ENCODE assay signal across 12 cellular contexts in genomic region chr4:142696334-142697122, GRCh38.
A peak's percentile ranks its signal among the peaks of the same experiment; 100 is the strongest.
DNase-seq lines count a peak whose midpoint lies in the region; ATAC-seq and TF ChIP-seq lines count a peak whose summit lies in the region.
"Had no signal": no experiment of that assay in that cellular context is flagged by ENCODE, and none has a peak within 500 bp of the region (broad histone marks: within the 10 kb centered on the region; RNA-seq: fewer than 3 reads in every experiment).

No MANE protein-coding gene starts in this region.

- H2AFZ ChIP-seq in mammary epithelial cell (ENCODE audit: low read depth, low read length), result no peak overlapping the region

- H3K4me2 ChIP-seq in mammary epithelial cell (ENCODE audit: insufficient read depth, low read depth, low read length), result no peak overlapping the region

- no peaks in the 10 kb centered on the region for H3K9me3 ChIP-seq in Panc1 (ENCODE audit: control insufficient read depth, insufficient read depth, low read depth, low read length)
- no peaks in the 10 kb centered on the region for H3K9me3 ChIP-seq in mammary epithelial cell (replicated peaks; ENCODE audit: insufficient read depth, low read length)

- no peaks in the 10 kb centered on the region for H4K20me1 ChIP-seq in mammary epithelial cell (ENCODE audit: insufficient read depth, low read length)

- no peak overlapping the region for H3K9ac ChIP-seq in mammary epithelial cell (ENCODE audit: insufficient read depth, low read length)

- dilution Hi-C loops in mammary epithelial cell (cut with HindIII; ENCODE audit: low sequenced_read_pairs), result no loop called here

- DNase-seq in activated T-cell treated with anti-CD3 and anti-CD28 coated beads, Interleukin-2, amount 50 U/mL, for 24 hours, result no peak
- no peak for DNase-seq in activated T-cell treated with anti-CD3 and anti-CD28 coated beads for 4 hours
- no peak for DNase-seq in Panc1 (ENCODE audit: low read depth, low spot score)
- no peak for DNase-seq in activated naive CD8-positive, alpha-beta T cell treated with anti-CD3 and anti-CD28 coated beads, Interleukin-2, amount 10 ng/mL, durations not matched to agents 7 days and 5 days
- DNase-seq in stimulated activated naive CD4-positive, alpha-beta T cell treated with Interleukin-2 at 50 U/mL for 16 hours (lab: John Stamatoyannopoulos, UW), result peak; percentile 0
- DNase-seq in mammary epithelial cell, result no peak
- DNase-seq: H7, immature natural killer cell, NCI-H2171 treated with DMSO at 0.1 percent for 48 hours, OCI-M1 had no signal

- BruUV-seq in Panc1 (replicated peaks; lab: Mats Ljungman, UMichigan) (no TSS peak), mammary epithelial cell (replicated peaks; lab: Mats Ljungman, UMichigan) (no TSS peak)

- WGBS in mammary epithelial cell (ENCODE audit: low coverage, missing lambda C conversion rate), result 77% methylated on average over 2 of the region's 3 CpGs

- H3K36me3 ChIP-seq in Panc1 (ENCODE audit: control insufficient read depth, insufficient read depth, low read length) (no peaks in the 10 kb centered on the region), mammary epithelial cell (ENCODE audit: insufficient read depth, low read length) (no peaks in the 10 kb centered on the region)

- in situ Hi-C loops in Panc1 (cut with HindIII; ENCODE audit: low pct_unique_long_range_greater_than_20kb, low sequenced_read_pairs), result no loop called here
- in situ Hi-C loops in mammary epithelial cell (cut with MboI; ENCODE audit: low sequenced_read_pairs in 2 of 2), result no loop called here

- H3K27me3 ChIP-seq in Panc1 (ENCODE audit: control insufficient read depth, insufficient read depth, low read length) (no peaks in the 10 kb centered on the region), mammary epithelial cell (ENCODE audit: insufficient read depth, low read length) (no peaks in the 10 kb centered on the region)

- no peak for TF ChIP-seq CTCF in Panc1 (IDR thresholded peaks at IDR 0.05)
- TF ChIP-seq CTCF in mammary epithelial cell (conservative IDR thresholded peaks at IDR 0.05 in 1 of 2, IDR thresholded peaks at IDR 0.05 in 1 of 2; ENCODE audit: extremely low read depth in 1 of 2, insufficient read depth in 1 of 2, low read depth in 1 of 2, low read length in 2 of 2), result no peak

- H3K27ac ChIP-seq in Panc1 (ENCODE audit: low read length) (peak overlapping the region; percentile 12; the same call in 1 of the 2 replicates), mammary epithelial cell (ENCODE audit: insufficient read depth, low read depth, low read length) (no peak overlapping the region)

- POLR2A ChIA-PET in Panc1 (lab: Charles Lee), result no interaction called here
- POLR2A ChIA-PET in activated naive CD8-positive, alpha-beta T cell treated with anti-CD3 and anti-CD28 coated beads, Interleukin-2, amount 10 ng/mL, durations not matched to agents 7 days and 5 days (lab: Charles Lee), result no interaction called here

- ATAC-seq in Panc1 (no peak), GM21576 (IDR thresholded peaks at IDR 0.05; ENCODE audit: unreplicated experiment) (no peak), GM19467 (IDR thresholded peaks at IDR 0.05; ENCODE audit: unreplicated experiment) (no peak)
- ATAC-seq in activated naive CD8-positive, alpha-beta T cell treated with anti-CD3 and anti-CD28 coated beads, Interleukin-2, amount 10 ng/mL, durations not matched to agents 7 days and 5 days (ENCODE audit: low read depth), result peak; percentile 71

- intact Hi-C loops in Panc1 (cut with micrococcal nuclease; ENCODE audit: unreplicated experiment) (no loop called here), mammary epithelial cell (cut with micrococcal nuclease) (no loop called here)

- H3K4me3 ChIP-seq in Panc1 (ENCODE audit: low read depth in 2 of 2, low read length in 2 of 2), result no peak overlapping the region
- no peak overlapping the region for H3K4me3 ChIP-seq in mammary epithelial cell (replicated peaks in 1 of 3; ENCODE audit: insufficient read depth in 1 of 3, low read depth in 2 of 3, low read length in 3 of 3)

- peak overlapping the region; percentile 87 for H3K27ac Mint-ChIP-seq in activated T-cell treated with anti-CD3 and anti-CD28 coated beads, Interleukin-2, amount 50 U/mL, for 24 hours
- peak overlapping the region; percentile 93 for H3K27ac Mint-ChIP-seq in activated naive CD8-positive, alpha-beta T cell treated with anti-CD3 and anti-CD28 coated beads, Interleukin-2, amount 10 ng/mL, durations not matched to agents 7 days and 5 days
- H3K27ac Mint-ChIP-seq: immature natural killer cell had no signal

- no peaks in the 10 kb centered on the region for H3K27me3 Mint-ChIP-seq in activated T-cell treated with anti-CD3 and anti-CD28 coated beads, Interleukin-2, amount 50 U/mL, for 24 hours
- H3K27me3 Mint-ChIP-seq in activated naive CD8-positive, alpha-beta T cell treated with anti-CD3 and anti-CD28 coated beads, Interleukin-2, amount 10 ng/mL, durations not matched to agents 7 days and 5 days, result no peaks in the 10 kb centered on the region

- H3K4me3 Mint-ChIP-seq in activated T-cell treated with anti-CD3 and anti-CD28 coated beads, Interleukin-2, amount 50 U/mL, for 24 hours, result peak overlapping the region; percentile 28
- H3K4me3 Mint-ChIP-seq in activated naive CD8-positive, alpha-beta T cell treated with anti-CD3 and anti-CD28 coated beads, Interleukin-2, amount 10 ng/mL, durations not matched to agents 7 days and 5 days, result peak overlapping the region; percentile 58

- no peaks in the 10 kb centered on the region for H3K9me3 Mint-ChIP-seq in activated T-cell treated with anti-CD3 and anti-CD28 coated beads, Interleukin-2, amount 50 U/mL, for 24 hours
- peaks cover 2% of the 10 kb centered on the region for H3K9me3 Mint-ChIP-seq in activated naive CD8-positive, alpha-beta T cell treated with anti-CD3 and anti-CD28 coated beads, Interleukin-2, amount 10 ng/mL, durations not matched to agents 7 days and 5 days

- peaks cover 65% of the 10 kb centered on the region for H3K4me1 Mint-ChIP-seq in activated T-cell treated with anti-CD3 and anti-CD28 coated beads, Interleukin-2, amount 50 U/mL, for 24 hours (ENCODE audit: low read depth)
- peaks cover 47% of the 10 kb centered on the region for H3K4me1 Mint-ChIP-seq in activated naive CD8-positive, alpha-beta T cell treated with anti-CD3 and anti-CD28 coated beads, Interleukin-2, amount 10 ng/mL, durations not matched to agents 7 days and 5 days

- peaks cover 11% of the 10 kb centered on the region for H3K36me3 Mint-ChIP-seq in activated T-cell treated with anti-CD3 and anti-CD28 coated beads, Interleukin-2, amount 50 U/mL, for 24 hours (ENCODE audit: low read depth)
- peaks cover 9% of the 10 kb centered on the region for H3K36me3 Mint-ChIP-seq in activated naive CD8-positive, alpha-beta T cell treated with anti-CD3 and anti-CD28 coated beads, Interleukin-2, amount 10 ng/mL, durations not matched to agents 7 days and 5 days
- H3K36me3 Mint-ChIP-seq: immature natural killer cell had no signal

- H3K79me2 ChIP-seq in mammary epithelial cell (ENCODE audit: insufficient read depth, low read length), result no peaks in the 10 kb centered on the region

- H3K4me1 ChIP-seq in Panc1 (ENCODE audit: control insufficient read depth, insufficient read depth, low read length) (no peaks in the 10 kb centered on the region), mammary epithelial cell (ENCODE audit: insufficient read depth, low read length) (no peaks in the 10 kb centered on the region)

- CTCF ChIA-PET in Panc1 (lab: Charles Lee) (no interaction called here), mammary epithelial cell (lab: Charles Lee; ENCODE audit: low non-redundant PET) (no interaction called here)
